39 cellular contexts compared by ENCODE assay signal in the genomic region with DNA sequence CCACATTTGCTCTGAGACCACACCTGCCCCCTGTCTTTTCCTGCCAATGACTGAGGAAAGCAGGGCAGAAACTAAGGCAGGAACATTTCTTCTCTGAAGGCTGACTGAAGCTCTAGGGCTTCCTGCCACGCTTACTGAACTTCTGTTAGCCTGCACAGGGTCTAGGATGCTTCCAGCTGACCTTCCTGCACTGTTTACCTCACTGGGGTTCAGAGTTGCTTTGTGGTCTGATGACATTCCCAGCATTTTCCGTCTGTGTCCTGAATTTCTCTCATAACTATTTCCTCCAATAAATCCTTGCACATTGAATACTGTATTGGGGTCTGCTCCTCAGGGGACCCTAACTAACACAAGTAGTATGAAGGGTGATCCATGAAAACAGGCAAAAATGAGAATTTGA.
"Had no signal": no experiment of that assay in that cellular context is flagged by ENCODE, and none has a peak within 500 bp of the region (broad histone marks: within the 10 kb centered on the region; RNA-seq: fewer than 3 reads in every experiment).

No MANE protein-coding gene starts in this region.

- H3K27ac ChIP-seq: adrenal gland, ascending aorta, body of pancreas, brain microvascular endothelial cell, breast epithelium, cardiac muscle cell had no signal

- H3K4me3 Mint-ChIP-seq: activated naive CD4-positive, alpha-beta T cell treated with anti-CD3 and anti-CD28 coated beads for 36 hours; activated naive CD4-positive, alpha-beta T cell treated with anti-CD3 and anti-CD28 coated beads, Interleukin-2, amount 10 ng/mL, durations not matched to agents 7 days and 5 days; activated naive CD4-positive, alpha-beta T cell treated with anti-CD3 and anti-CD28 coated beads, Interleukin-2, amount 50 U/mL, for 24 hours; activated naive CD8-positive, alpha-beta T cell; activated naive CD8-positive, alpha-beta T cell treated with anti-CD3 and anti-CD28 coated beads for 36 hours; activated naive CD8-positive, alpha-beta T cell treated with anti-CD3 and anti-CD28 coated beads, Interleukin-2, amount 10 ng/mL, durations not matched to agents 7 days and 5 days; activated naive CD8-positive, alpha-beta T cell treated with anti-CD3 and anti-CD28 coated beads, Interleukin-2, amount 50 U/mL, for 24 hours; activated T-cell treated with anti-CD3 and anti-CD28 coated beads, Interleukin-2, amount 50 U/mL, for 24 hours; activated T-cell treated with anti-CD3 and anti-CD28 coated beads, Interleukin-2, amount 50 U/mL, for 4 hours; activated T-cell treated with anti-CD3 and anti-CD28 coated beads, Interleukin-2, amount 50 U/mL, for 72 hours; activated T-helper 17 cell treated with anti-CD3 and anti-CD28 coated beads, Interleukin-2, amount 50 U/mL, for 72 hours; brain; central memory CD8-positive, alpha-beta T cell had no signal

- DNase-seq: activated effector memory CD4-positive, alpha-beta T cell treated with anti-CD3 and anti-CD28 coated beads, Interleukin-2, amount 50 U/mL, for 16 hours; activated effector memory CD4-positive, alpha-beta T cell treated with Interleukin-2 at 50 U/mL for 16 hours; activated gamma-delta T cell; activated gamma-delta T cell treated with Interleukin-2 at 50 U/mL for 16 hours; activated naive CD4-positive, alpha-beta T cell; activated naive CD4-positive, alpha-beta T cell treated with anti-CD3 and anti-CD28 coated beads for 36 hours; activated naive CD4-positive, alpha-beta T cell treated with anti-CD3 and anti-CD28 coated beads, Interleukin-2, amount 10 ng/mL, durations not matched to agents 7 days and 5 days; activated naive CD4-positive, alpha-beta T cell treated with anti-CD3 and anti-CD28 coated beads, Interleukin-2, amount 50 U/mL, for 16 hours; activated naive CD4-positive, alpha-beta T cell treated with Interleukin-2 at 50 U/mL for 16 hours; activated naive CD8-positive, alpha-beta T cell treated with anti-CD3 and anti-CD28 coated beads for 36 hours; activated naive CD8-positive, alpha-beta T cell treated with anti-CD3 and anti-CD28 coated beads, Interleukin-2, amount 10 ng/mL, durations not matched to agents 7 days and 5 days; activated naive CD8-positive, alpha-beta T cell treated with anti-CD3 and anti-CD28 coated beads, Interleukin-2, amount 50 U/mL, for 24 hours; activated T-cell treated with anti-CD3 and anti-CD28 coated beads, Interleukin-2, amount 50 U/mL, for 1 hour; activated T-cell treated with anti-CD3 and anti-CD28 coated beads, Interleukin-2, amount 50 U/mL, for 24 hours; activated T-cell treated with anti-CD3 and anti-CD28 coated beads, Interleukin-2, amount 50 U/mL, for 4 hours; activated T-cell treated with anti-CD3 and anti-CD28 coated beads, Interleukin-2, amount 50 U/mL, for 48 hours; activated T-cell treated with anti-CD3 and anti-CD28 coated beads, Interleukin-2, amount 50 U/mL, for 72 hours; adrenal gland; amniotic stem cell; amygdala; anterior cingulate cortex; aorta; body of pancreas; brain microvascular endothelial cell; caudate nucleus; central memory CD4-positive, alpha-beta T cell; cerebellar nuclear complex had no signal

- H3K27me3 ChIP-seq: adrenal gland, ascending aorta, body of pancreas, brain microvascular endothelial cell, breast epithelium, cardiac muscle cell had no signal

- FAIRE-seq: astrocyte, bronchial epithelial cell had no signal

- H3K4me1 Mint-ChIP-seq: activated naive CD4-positive, alpha-beta T cell treated with anti-CD3 and anti-CD28 coated beads, Interleukin-2, amount 50 U/mL, for 24 hours; brain; central memory CD8-positive, alpha-beta T cell had no signal

- H3K27me3 Mint-ChIP-seq: activated naive CD4-positive, alpha-beta T cell treated with anti-CD3 and anti-CD28 coated beads, Interleukin-2, amount 50 U/mL, for 24 hours; activated T-helper 17 cell treated with anti-CD3 and anti-CD28 coated beads, Interleukin-2, amount 50 U/mL, for 72 hours had no signal

- H3K4me1 ChIP-seq: adrenal gland, ascending aorta, breast epithelium had no signal

- ATAC-seq: activated naive CD4-positive, alpha-beta T cell treated with anti-CD3 and anti-CD28 coated beads, Interleukin-2, amount 50 U/mL, for 72 hours; activated naive CD8-positive, alpha-beta T cell treated with anti-CD3 and anti-CD28 coated beads, Interleukin-2, amount 50 U/mL, for 24 hours; activated T-cell treated with anti-CD3 and anti-CD28 coated beads, Interleukin-2, amount 50 U/mL, for 4 hours; activated T-cell treated with anti-CD3 and anti-CD28 coated beads, Interleukin-2, amount 50 U/mL, for 72 hours; activated T-helper 17 cell treated with anti-CD3 and anti-CD28 coated beads, Interleukin-2, amount 50 U/mL, for 72 hours; body of pancreas had no signal

- H3K9me3 Mint-ChIP-seq: activated naive CD4-positive, alpha-beta T cell treated with anti-CD3 and anti-CD28 coated beads for 36 hours; activated naive CD4-positive, alpha-beta T cell treated with anti-CD3 and anti-CD28 coated beads, Interleukin-2, amount 10 ng/mL, durations not matched to agents 7 days and 5 days; activated naive CD4-positive, alpha-beta T cell treated with anti-CD3 and anti-CD28 coated beads, Interleukin-2, amount 50 U/mL, for 24 hours; activated naive CD4-positive, alpha-beta T cell treated with anti-CD3 and anti-CD28 coated beads, Interleukin-2, amount 50 U/mL, for 72 hours; activated naive CD8-positive, alpha-beta T cell treated with anti-CD3 and anti-CD28 coated beads for 36 hours; activated naive CD8-positive, alpha-beta T cell treated with anti-CD3 and anti-CD28 coated beads, Interleukin-2, amount 10 ng/mL, durations not matched to agents 7 days and 5 days; activated naive CD8-positive, alpha-beta T cell treated with anti-CD3 and anti-CD28 coated beads, Interleukin-2, amount 50 U/mL, for 24 hours; activated T-cell treated with anti-CD3 and anti-CD28 coated beads, Interleukin-2, amount 50 U/mL, for 24 hours; activated T-cell treated with anti-CD3 and anti-CD28 coated beads, Interleukin-2, amount 50 U/mL, for 4 hours; activated T-cell treated with anti-CD3 and anti-CD28 coated beads, Interleukin-2, amount 50 U/mL, for 72 hours; activated T-helper 17 cell treated with anti-CD3 and anti-CD28 coated beads, Interleukin-2, amount 50 U/mL, for 72 hours; activated T-helper 2 cell treated with anti-CD3 and anti-CD28 coated beads, Interferon-gamma antibody, Interleukin-2, Interleukin-4, amounts not matched to agents 10 μg/mL and 5 μg/mL and 100 μg/mL, durations not matched to agents 14 hours and 24 hours and 36 hours; brain; central memory CD8-positive, alpha-beta T cell had no signal

- H3K27ac Mint-ChIP-seq: activated naive CD4-positive, alpha-beta T cell treated with anti-CD3 and anti-CD28 coated beads for 36 hours; activated naive CD4-positive, alpha-beta T cell treated with anti-CD3 and anti-CD28 coated beads, Interleukin-2, amount 10 ng/mL, durations not matched to agents 7 days and 5 days; activated naive CD4-positive, alpha-beta T cell treated with anti-CD3 and anti-CD28 coated beads, Interleukin-2, amount 50 U/mL, for 24 hours; activated naive CD4-positive, alpha-beta T cell treated with anti-CD3 and anti-CD28 coated beads, Interleukin-2, amount 50 U/mL, for 72 hours; activated naive CD8-positive, alpha-beta T cell; activated naive CD8-positive, alpha-beta T cell treated with anti-CD3 and anti-CD28 coated beads for 36 hours; activated naive CD8-positive, alpha-beta T cell treated with anti-CD3 and anti-CD28 coated beads, Interleukin-2, amount 10 ng/mL, durations not matched to agents 7 days and 5 days; activated naive CD8-positive, alpha-beta T cell treated with anti-CD3 and anti-CD28 coated beads, Interleukin-2, amount 50 U/mL, for 24 hours; activated T-cell treated with anti-CD3 and anti-CD28 coated beads, Interleukin-2, amount 50 U/mL, for 24 hours; activated T-cell treated with anti-CD3 and anti-CD28 coated beads, Interleukin-2, amount 50 U/mL, for 72 hours; activated T-helper 17 cell treated with anti-CD3 and anti-CD28 coated beads, Interleukin-2, amount 50 U/mL, for 72 hours; activated T-helper 2 cell treated with anti-CD3 and anti-CD28 coated beads, Interferon-gamma antibody, Interleukin-2, Interleukin-4, amounts not matched to agents 10 μg/mL and 5 μg/mL and 100 μg/mL, durations not matched to agents 14 hours and 24 hours and 36 hours; brain had no signal

- H3K9me3 ChIP-seq: adrenal gland, ascending aorta, body of pancreas, breast epithelium had no signal

- H3K36me3 ChIP-seq: adrenal gland, ascending aorta, brain microvascular endothelial cell, breast epithelium, cardiac muscle cell had no signal

- H3K36me3 Mint-ChIP-seq: activated naive CD4-positive, alpha-beta T cell treated with anti-CD3 and anti-CD28 coated beads, Interleukin-2, amount 10 ng/mL, durations not matched to agents 7 days and 5 days; activated naive CD4-positive, alpha-beta T cell treated with anti-CD3 and anti-CD28 coated beads, Interleukin-2, amount 50 U/mL, for 72 hours; activated naive CD8-positive, alpha-beta T cell treated with anti-CD3 and anti-CD28 coated beads for 36 hours; activated naive CD8-positive, alpha-beta T cell treated with anti-CD3 and anti-CD28 coated beads, Interleukin-2, amount 10 ng/mL, durations not matched to agents 7 days and 5 days; brain had no signal

- H3K4me3 ChIP-seq: adrenal gland, ascending aorta, body of pancreas, breast epithelium, cardiac muscle cell had no signal
